In the genomic region with DNA sequence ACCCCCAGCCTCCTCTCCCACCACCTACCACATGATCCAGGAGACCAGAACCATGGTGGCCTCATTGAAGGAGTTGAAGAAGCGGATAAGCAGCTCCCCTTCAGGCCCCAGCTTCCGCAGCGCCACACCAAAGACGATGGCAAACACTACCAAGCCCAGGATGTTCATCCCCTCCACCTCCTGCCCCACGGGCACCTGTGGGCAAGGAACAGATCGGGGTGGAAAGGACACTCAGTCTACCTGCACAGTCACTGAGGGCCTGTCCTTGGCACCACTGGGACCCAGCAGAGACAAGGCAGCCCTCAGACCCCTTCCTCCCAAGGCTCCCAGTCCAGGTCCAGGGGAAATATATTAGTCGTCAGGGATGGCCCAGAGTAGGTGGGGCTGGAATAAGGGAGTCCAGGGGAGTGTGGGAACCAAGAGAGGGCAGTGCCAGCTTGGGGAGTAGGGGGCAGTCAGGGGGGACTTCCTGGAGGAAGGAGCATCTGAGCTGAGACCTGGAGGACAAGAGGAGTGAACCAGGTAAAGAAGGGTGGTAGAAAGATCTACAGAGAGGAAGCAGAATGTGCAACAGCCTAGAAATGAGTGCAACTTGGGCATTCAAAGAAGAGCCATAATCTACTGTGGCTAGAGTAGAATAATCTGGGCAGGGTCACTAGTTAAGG, we compare ENCODE assay signal across 12 cellular contexts. TPM values are rescaled to one million over a fixed set of nuclear protein-coding genes. Genes with fewer than 3 reads are reported as not detected.
DNase-seq lines count a peak whose midpoint lies in the region; FAIRE-seq and TF ChIP-seq lines count a peak whose summit lies in the region.
"Had no signal": no experiment of that assay in that cellular context is flagged by ENCODE, and none has a peak within 500 bp of the region (broad histone marks: within the 10 kb centered on the region; RNA-seq: fewer than 3 reads in every experiment).

No MANE protein-coding gene starts in this region.

- H3K79me2 ChIP-seq in astrocyte (ENCODE audit: insufficient read depth, low read length) = peaks cover 65% of the 10 kb centered on the region
- H3K79me2 ChIP-seq in neural progenitor cell (ENCODE audit: low read depth) = peaks cover 64% of the 10 kb centered on the region

- H4K20me1 ChIP-seq in astrocyte (ENCODE audit: insufficient read depth, low read length) (peaks cover 67% of the 10 kb centered on the region), neural progenitor cell (ENCODE audit: low read depth) (peaks cover 46% of the 10 kb centered on the region)

- no peaks in the 10 kb centered on the region for H3K27me3 Mint-ChIP-seq in activated CD4-positive, alpha-beta T cell treated with anti-CD3 and anti-CD28 coated beads, Interleukin-2, amount 10 ng/mL, durations not matched to agents 7 days and 5 days
- H3K27me3 Mint-ChIP-seq in IgD-negative memory B cell (no peaks in the 10 kb centered on the region), astrocyte (ENCODE audit: low read depth, unreplicated experiment) (no peaks in the 10 kb centered on the region), neural progenitor cell (ENCODE audit: insufficient read depth, low read depth) (peaks cover 2% of the 10 kb centered on the region)

- H3K4me3 Mint-ChIP-seq in activated CD4-positive, alpha-beta T cell treated with anti-CD3 and anti-CD28 coated beads, Interleukin-2, amount 10 ng/mL, durations not matched to agents 7 days and 5 days = peak overlapping the region; percentile 97
- H3K4me3 Mint-ChIP-seq in IgD-negative memory B cell = peak overlapping the region in 3 of 4 donors; percentile 36 to 78 (median 69)
- H3K4me3 Mint-ChIP-seq in astrocyte (ENCODE audit: unreplicated experiment) = peak overlapping the region; percentile 4
- peak overlapping the region; percentile 78 for H3K4me3 Mint-ChIP-seq in neural progenitor cell

- H2AFZ ChIP-seq in astrocyte (ENCODE audit: low read depth, low read length) (no peak overlapping the region), neural progenitor cell (replicated peaks) (no peak overlapping the region)

- TF ChIP-seq CTCF in astrocyte (IDR thresholded peaks at IDR 0.05; ENCODE audit: insufficient read depth, low read depth, low read length) = no peak
- no peak for TF ChIP-seq CTCF in neural progenitor cell (IDR thresholded peaks at IDR 0.05)

- no peaks in the 10 kb centered on the region for H3K9me3 ChIP-seq in astrocyte (ENCODE audit: insufficient read depth, low read depth, low read length)
- no peaks in the 10 kb centered on the region for H3K9me3 ChIP-seq in neural progenitor cell (ENCODE audit: low read depth)
- H3K9me3 ChIP-seq: esophagus muscularis mucosa, vagina had no signal

- H3K4me3 ChIP-seq in astrocyte (ENCODE audit: insufficient read depth, low read depth, low read length) (no peak overlapping the region), neural progenitor cell (no peak overlapping the region)
- H3K4me3 ChIP-seq: esophagus muscularis mucosa, vagina had no signal

- CTCF ChIA-PET in activated CD4-positive, alpha-beta T cell treated with anti-CD3 and anti-CD28 coated beads, Interleukin-2, amount 10 ng/mL, durations not matched to agents 7 days and 5 days (lab: Charles Lee) = interaction anchor here (1.4 to 1.9 kb wide), 2 partner anchors 16 to 58 kb away, joined by 3 to 9 read pairs; no protein-coding TSS in a partner anchor

- H3K36me3 Mint-ChIP-seq in activated CD4-positive, alpha-beta T cell treated with anti-CD3 and anti-CD28 coated beads, Interleukin-2, amount 10 ng/mL, durations not matched to agents 7 days and 5 days (ENCODE audit: low read depth) = peaks cover 68% of the 10 kb centered on the region
- peaks cover 2% of the 10 kb centered on the region for H3K36me3 Mint-ChIP-seq in IgD-negative memory B cell
- peaks cover 23% of the 10 kb centered on the region for H3K36me3 Mint-ChIP-seq in astrocyte (ENCODE audit: low read depth, unreplicated experiment)
- H3K36me3 Mint-ChIP-seq in neural progenitor cell = peaks cover 16% of the 10 kb centered on the region

- H3K27me3 ChIP-seq in astrocyte (ENCODE audit: insufficient read depth, low read length) (no peaks in the 10 kb centered on the region), neural progenitor cell (no peaks in the 10 kb centered on the region)
- H3K27me3 ChIP-seq: vagina had no signal

- H3F3A ChIP-seq in neural progenitor cell (ENCODE audit: low read depth) = peaks cover 13% of the 10 kb centered on the region

- H3K36me3 ChIP-seq in astrocyte (ENCODE audit: insufficient read depth, low read length) (peaks cover 28% of the 10 kb centered on the region), neural progenitor cell (no peaks in the 10 kb centered on the region)

- POLR2A ChIA-PET in activated CD4-positive, alpha-beta T cell treated with anti-CD3 and anti-CD28 coated beads, Interleukin-2, amount 10 ng/mL, durations not matched to agents 7 days and 5 days (lab: Charles Lee) = no interaction called here

- no peak for DNase-seq in activated CD4-positive, alpha-beta T cell treated with anti-CD3 and anti-CD28 coated beads, Interleukin-2, amount 10 ng/mL, durations not matched to agents 7 days and 5 days
- no peak for DNase-seq in activated CD4-positive, alpha-beta T cell treated with anti-CD3 and anti-CD28 coated beads, Interleukin-2, amount 50 U/mL, for 48 hours
- DNase-seq in astrocyte (ENCODE audit: low read depth) (no peak), neural progenitor cell (ENCODE audit: low spot score) (no peak), caudate nucleus (lab: John Stamatoyannopoulos, UW) (no peak), EL (no peak), NCI-H524 treated with DMSO at 0.1 percent for 48 hours (lab: John Stamatoyannopoulos, UW) (no peak)
- DNase-seq: NCI-H1417 treated with DMSO at 0.1 percent for 48 hours, NCI-H510A had no signal

- peak overlapping the region; percentile 79 for H3K27ac Mint-ChIP-seq in activated CD4-positive, alpha-beta T cell treated with anti-CD3 and anti-CD28 coated beads, Interleukin-2, amount 10 ng/mL, durations not matched to agents 7 days and 5 days
- H3K27ac Mint-ChIP-seq in IgD-negative memory B cell (peak overlapping the region; percentile 29 to 73 (median 61)), astrocyte (ENCODE audit: unreplicated experiment) (no peak overlapping the region), neural progenitor cell (peak overlapping the region; percentile 50)

- FAIRE-seq in astrocyte (lab: Jason Lieb, UNC) = no peak

- H3K4me2 ChIP-seq in astrocyte (ENCODE audit: low read length) (no peak overlapping the region), neural progenitor cell (no peak overlapping the region)

- peaks cover 27% of the 10 kb centered on the region for H3K4me1 ChIP-seq in astrocyte (ENCODE audit: insufficient read depth, low read length)
- H3K4me1 ChIP-seq in neural progenitor cell = peaks cover 20% of the 10 kb centered on the region

- peaks cover 63% of the 10 kb centered on the region for H3K4me1 Mint-ChIP-seq in activated CD4-positive, alpha-beta T cell treated with anti-CD3 and anti-CD28 coated beads, Interleukin-2, amount 10 ng/mL, durations not matched to agents 7 days and 5 days
- H3K4me1 Mint-ChIP-seq in IgD-negative memory B cell (peaks cover 23 to 32% (median 29%) of the 10 kb centered on the region in 3 donors), astrocyte (ENCODE audit: low read depth, unreplicated experiment) (peaks cover 15% of the 10 kb centered on the region), neural progenitor cell (peaks cover 41% of the 10 kb centered on the region)

- H3K27ac ChIP-seq in astrocyte (ENCODE audit: low read depth, low read length) = no peak overlapping the region
- H3K27ac ChIP-seq in neural progenitor cell = no peak overlapping the region
- no peak overlapping the region for H3K27ac ChIP-seq in caudate nucleus (ENCODE audit: low read depth, low read length)
- H3K27ac ChIP-seq: esophagus muscularis mucosa had no signal

- no peaks in the 10 kb centered on the region for H3K9me3 Mint-ChIP-seq in activated CD4-positive, alpha-beta T cell treated with anti-CD3 and anti-CD28 coated beads, Interleukin-2, amount 10 ng/mL, durations not matched to agents 7 days and 5 days
- no peaks in the 10 kb centered on the region for H3K9me3 Mint-ChIP-seq in IgD-negative memory B cell
- H3K9me3 Mint-ChIP-seq in astrocyte (ENCODE audit: unreplicated experiment) = no peaks in the 10 kb centered on the region
- H3K9me3 Mint-ChIP-seq in neural progenitor cell = no peaks in the 10 kb centered on the region

- no peak overlapping the region for H3K9ac ChIP-seq in astrocyte (ENCODE audit: low read length)
- no peak overlapping the region for H3K9ac ChIP-seq in neural progenitor cell

RNA-seq across cellular contexts. Expression of gene SLC1A5, which starts 5.9 kb away (rescaled TPM):
- 100 to 1,000 TPM; 104 to 108 TPM for total RNA-seq in activated CD4-positive, alpha-beta T cell treated with anti-CD3 and anti-CD28 coated beads, Interleukin-2, amount 10 ng/mL, durations not matched to agents 7 days and 5 days
- 38.2 TPM for polyA plus RNA-seq in IgD-negative memory B cell
- 233 and 270 TPM in 2 replicates for total RNA-seq in astrocyte
- 39.5 and 81.6 TPM in 2 replicates for total RNA-seq in neural progenitor cell (ENCODE audit: low replicate concordance)

RNA-seq across cellular contexts. Expression of gene STRN4, which starts 36.2 kb away (rescaled TPM):
- 10 to 100 TPM; 77.9 to 86.4 TPM for total RNA-seq in activated CD4-positive, alpha-beta T cell treated with anti-CD3 and anti-CD28 coated beads, Interleukin-2, amount 10 ng/mL, durations not matched to agents 7 days and 5 days
- polyA plus RNA-seq in IgD-negative memory B cell = 33.3 TPM
- total RNA-seq in astrocyte (75.0 and 80.8 TPM in 2 replicates), neural progenitor cell (ENCODE audit: low replicate concordance) (54.1 and 149 TPM in 2 replicates)

RNA-seq across cellular contexts. Expression of gene FKRP, which starts 36.6 kb away (rescaled TPM):
- total RNA-seq in activated CD4-positive, alpha-beta T cell treated with anti-CD3 and anti-CD28 coated beads, Interleukin-2, amount 10 ng/mL, durations not matched to agents 7 days and 5 days = 10 to 100 TPM; 16.9 to 20.5 TPM
- polyA plus RNA-seq in IgD-negative memory B cell = 5.9 TPM
- total RNA-seq in astrocyte (25.1 and 28.1 TPM in 2 replicates), neural progenitor cell (ENCODE audit: low replicate concordance) (18.6 and 40.5 TPM in 2 replicates)

Comparison
In these comparisons a context has a peak if more than half of its experiments do, and no peak if none do; other contexts are left out.
1. H3K4me3 Mint-ChIP-seq: peak in every context shown above with its lines; median percentile 97 in activated CD4-positive, alpha-beta T cell treated with anti-CD3 and anti-CD28 coated beads, Interleukin-2, amount 10 ng/mL, durations not matched to agents 7 days and 5 days; 78 in neural progenitor cell; 69 in IgD-negative memory B cell; 4 in astrocyte.